ENCODE assay signal across 1 cellular context in the genomic region with DNA sequence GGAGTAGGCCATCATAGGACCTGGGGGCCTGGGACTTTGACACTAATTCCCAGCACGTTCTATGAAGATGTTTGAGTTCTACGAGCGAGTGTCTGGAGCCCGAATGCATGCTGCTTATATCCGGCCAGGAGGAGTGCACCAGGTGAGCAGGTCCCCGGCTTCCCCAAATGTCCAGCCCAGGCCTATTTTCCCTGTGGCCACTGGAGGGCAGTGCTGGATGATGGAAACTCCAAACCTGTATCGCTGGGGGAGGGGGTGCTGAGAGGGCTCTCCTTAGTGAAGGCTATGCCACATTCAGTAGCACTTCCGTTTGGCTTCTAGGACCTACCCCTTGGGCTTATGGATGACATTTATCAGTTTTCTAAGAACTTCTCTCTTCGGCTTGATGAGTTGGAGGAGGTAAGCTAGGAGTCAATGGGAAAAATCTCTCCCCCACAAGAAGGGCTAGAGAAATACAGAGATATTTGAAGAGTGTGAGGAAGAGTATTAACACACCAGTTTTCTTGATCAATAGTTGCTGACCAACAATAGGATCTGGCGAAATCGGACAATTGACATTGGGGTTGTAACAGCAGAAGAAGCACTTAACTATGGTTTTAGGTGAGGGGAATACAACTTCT.
TF ChIP-seq lines count a peak whose summit lies in the region.

No MANE protein-coding gene starts in this region.

TF ChIP-seq in K562, 482 proteins besides CTCF, POLR2A, EP300 and RAD21 (continued from another document and continues in another):
- TF ChIP-seq, protein P1, sequence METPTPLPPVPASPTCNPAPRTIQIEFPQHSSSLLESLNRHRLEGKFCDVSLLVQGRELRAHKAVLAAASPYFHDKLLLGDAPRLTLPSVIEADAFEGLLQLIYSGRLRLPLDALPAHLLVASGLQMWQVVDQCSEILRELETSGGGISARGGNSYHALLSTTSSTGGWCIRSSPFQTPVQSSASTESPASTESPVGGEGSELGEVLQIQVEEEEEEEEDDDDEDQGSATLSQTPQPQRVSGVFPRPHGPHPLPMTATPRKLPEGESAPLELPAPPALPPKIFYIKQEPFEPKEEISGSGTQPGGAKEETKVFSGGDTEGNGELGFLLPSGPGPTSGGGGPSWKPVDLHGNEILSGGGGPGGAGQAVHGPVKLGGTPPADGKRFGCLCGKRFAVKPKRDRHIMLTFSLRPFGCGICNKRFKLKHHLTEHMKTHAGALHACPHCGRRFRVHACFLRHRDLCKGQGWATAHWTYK (CRISPR knock-in tag; IDR thresholded peaks at IDR 0.05) = 0 out of 2 replicates have a peak, but pooled peaks have one; percentile 24
- no peak for TF ChIP-seq ZNF140 (CRISPR knock-in tag; IDR thresholded peaks at IDR 0.05)
- no peak for TF ChIP-seq SAFB (IDR thresholded peaks at IDR 0.05; ENCODE audit: borderline replicate concordance, low read depth, low read length)
- TF ChIP-seq, protein P2, sequence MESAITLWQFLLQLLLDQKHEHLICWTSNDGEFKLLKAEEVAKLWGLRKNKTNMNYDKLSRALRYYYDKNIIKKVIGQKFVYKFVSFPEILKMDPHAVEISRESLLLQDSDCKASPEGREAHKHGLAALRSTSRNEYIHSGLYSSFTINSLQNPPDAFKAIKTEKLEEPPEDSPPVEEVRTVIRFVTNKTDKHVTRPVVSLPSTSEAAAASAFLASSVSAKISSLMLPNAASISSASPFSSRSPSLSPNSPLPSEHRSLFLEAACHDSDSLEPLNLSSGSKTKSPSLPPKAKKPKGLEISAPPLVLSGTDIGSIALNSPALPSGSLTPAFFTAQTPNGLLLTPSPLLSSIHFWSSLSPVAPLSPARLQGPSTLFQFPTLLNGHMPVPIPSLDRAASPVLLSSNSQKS (CRISPR knock-in tag; IDR thresholded peaks at IDR 0.05) = no peak
- TF ChIP-seq BHLHE40 (IDR thresholded peaks at IDR 0.05; ENCODE audit: low read length) = peak; percentile 9; the same call in 1 of the 2 replicates
- TF ChIP-seq STAG1 (CRISPR knock-in tag; IDR thresholded peaks at IDR 0.05; ENCODE audit: borderline replicate concordance) = peak; percentile 77
- TF ChIP-seq KDM1A (IDR thresholded peaks at IDR 0.05) = peak in 1 of 2 experiments; percentile 30; a peak in 1 of 4 replicates
- TF ChIP-seq, protein P3, sequence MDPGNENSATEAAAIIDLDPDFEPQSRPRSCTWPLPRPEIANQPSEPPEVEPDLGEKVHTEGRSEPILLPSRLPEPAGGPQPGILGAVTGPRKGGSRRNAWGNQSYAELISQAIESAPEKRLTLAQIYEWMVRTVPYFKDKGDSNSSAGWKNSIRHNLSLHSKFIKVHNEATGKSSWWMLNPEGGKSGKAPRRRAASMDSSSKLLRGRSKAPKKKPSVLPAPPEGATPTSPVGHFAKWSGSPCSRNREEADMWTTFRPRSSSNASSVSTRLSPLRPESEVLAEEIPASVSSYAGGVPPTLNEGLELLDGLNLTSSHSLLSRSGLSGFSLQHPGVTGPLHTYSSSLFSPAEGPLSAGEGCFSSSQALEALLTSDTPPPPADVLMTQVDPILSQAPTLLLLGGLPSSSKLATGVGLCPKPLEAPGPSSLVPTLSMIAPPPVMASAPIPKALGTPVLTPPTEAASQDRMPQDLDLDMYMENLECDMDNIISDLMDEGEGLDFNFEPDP (CRISPR knock-in tag; IDR thresholded peaks at IDR 0.05) = no peak
- TF ChIP-seq, protein P4, sequence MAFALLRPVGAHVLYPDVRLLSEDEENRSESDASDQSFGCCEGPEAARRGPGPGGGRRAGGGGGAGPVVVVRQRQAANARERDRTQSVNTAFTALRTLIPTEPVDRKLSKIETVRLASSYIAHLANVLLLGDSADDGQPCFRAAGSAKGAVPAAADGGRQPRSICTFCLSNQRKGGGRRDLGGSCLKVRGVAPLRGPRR (CRISPR knock-in tag; IDR thresholded peaks at IDR 0.05) = no peak
- TF ChIP-seq CBX1 (IDR thresholded peaks at IDR 0.05; ENCODE audit: low read depth) = no peak
- TF ChIP-seq THRAP3 (IDR thresholded peaks at IDR 0.05; ENCODE audit: borderline replicate concordance) = no peak
- TF ChIP-seq ILK (tag; IDR thresholded peaks at IDR 0.05; ENCODE audit: borderline replicate concordance, low read depth) = no peak
- peak; percentile 71 for TF ChIP-seq RB1 (IDR thresholded peaks at IDR 0.05; ENCODE audit: low read depth)
- TF ChIP-seq XRCC5 (IDR thresholded peaks at IDR 0.05; ENCODE audit: low read depth, low read length) = peak; percentile 83; the same call in 1 of the 2 replicates
- TF ChIP-seq, protein P5, sequence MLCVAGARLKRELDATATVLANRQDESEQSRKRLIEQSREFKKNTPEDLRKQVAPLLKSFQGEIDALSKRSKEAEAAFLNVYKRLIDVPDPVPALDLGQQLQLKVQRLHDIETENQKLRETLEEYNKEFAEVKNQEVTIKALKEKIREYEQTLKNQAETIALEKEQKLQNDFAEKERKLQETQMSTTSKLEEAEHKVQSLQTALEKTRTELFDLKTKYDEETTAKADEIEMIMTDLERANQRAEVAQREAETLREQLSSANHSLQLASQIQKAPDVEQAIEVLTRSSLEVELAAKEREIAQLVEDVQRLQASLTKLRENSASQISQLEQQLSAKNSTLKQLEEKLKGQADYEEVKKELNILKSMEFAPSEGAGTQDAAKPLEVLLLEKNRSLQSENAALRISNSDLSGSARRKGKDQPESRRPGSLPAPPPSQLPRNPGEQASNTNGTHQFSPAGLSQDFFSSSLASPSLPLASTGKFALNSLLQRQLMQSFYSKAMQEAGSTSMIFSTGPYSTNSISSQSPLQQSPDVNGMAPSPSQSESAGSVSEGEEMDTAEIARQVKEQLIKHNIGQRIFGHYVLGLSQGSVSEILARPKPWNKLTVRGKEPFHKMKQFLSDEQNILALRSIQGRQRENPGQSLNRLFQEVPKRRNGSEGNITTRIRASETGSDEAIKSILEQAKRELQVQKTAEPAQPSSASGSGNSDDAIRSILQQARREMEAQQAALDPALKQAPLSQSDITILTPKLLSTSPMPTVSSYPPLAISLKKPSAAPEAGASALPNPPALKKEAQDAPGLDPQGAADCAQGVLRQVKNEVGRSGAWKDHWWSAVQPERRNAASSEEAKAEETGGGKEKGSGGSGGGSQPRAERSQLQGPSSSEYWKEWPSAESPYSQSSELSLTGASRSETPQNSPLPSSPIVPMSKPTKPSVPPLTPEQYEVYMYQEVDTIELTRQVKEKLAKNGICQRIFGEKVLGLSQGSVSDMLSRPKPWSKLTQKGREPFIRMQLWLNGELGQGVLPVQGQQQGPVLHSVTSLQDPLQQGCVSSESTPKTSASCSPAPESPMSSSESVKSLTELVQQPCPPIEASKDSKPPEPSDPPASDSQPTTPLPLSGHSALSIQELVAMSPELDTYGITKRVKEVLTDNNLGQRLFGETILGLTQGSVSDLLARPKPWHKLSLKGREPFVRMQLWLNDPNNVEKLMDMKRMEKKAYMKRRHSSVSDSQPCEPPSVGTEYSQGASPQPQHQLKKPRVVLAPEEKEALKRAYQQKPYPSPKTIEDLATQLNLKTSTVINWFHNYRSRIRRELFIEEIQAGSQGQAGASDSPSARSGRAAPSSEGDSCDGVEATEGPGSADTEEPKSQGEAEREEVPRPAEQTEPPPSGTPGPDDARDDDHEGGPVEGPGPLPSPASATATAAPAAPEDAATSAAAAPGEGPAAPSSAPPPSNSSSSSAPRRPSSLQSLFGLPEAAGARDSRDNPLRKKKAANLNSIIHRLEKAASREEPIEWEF (CRISPR knock-in tag; IDR thresholded peaks at IDR 0.05) = no peak
- no peak for TF ChIP-seq U2AF2 (optimal IDR thresholded peaks at IDR 0.05; ENCODE audit: low read depth, low read length)
- 0 out of 3 replicates have a peak, but pooled peaks of 1 of the 2 experiments have one; percentile 9 for TF ChIP-seq CBX3 (IDR thresholded peaks at IDR 0.05; ENCODE audit: borderline replicate concordance in 1 of 2, low read length in 2 of 2)
- no peak for TF ChIP-seq MYBL2 (IDR thresholded peaks at IDR 0.05; ENCODE audit: low read depth)
- TF ChIP-seq MYBL2 (CRISPR knock-in tag; IDR thresholded peaks at IDR 0.05; ENCODE audit: borderline replicate concordance) = no peak
- TF ChIP-seq, protein P6, sequence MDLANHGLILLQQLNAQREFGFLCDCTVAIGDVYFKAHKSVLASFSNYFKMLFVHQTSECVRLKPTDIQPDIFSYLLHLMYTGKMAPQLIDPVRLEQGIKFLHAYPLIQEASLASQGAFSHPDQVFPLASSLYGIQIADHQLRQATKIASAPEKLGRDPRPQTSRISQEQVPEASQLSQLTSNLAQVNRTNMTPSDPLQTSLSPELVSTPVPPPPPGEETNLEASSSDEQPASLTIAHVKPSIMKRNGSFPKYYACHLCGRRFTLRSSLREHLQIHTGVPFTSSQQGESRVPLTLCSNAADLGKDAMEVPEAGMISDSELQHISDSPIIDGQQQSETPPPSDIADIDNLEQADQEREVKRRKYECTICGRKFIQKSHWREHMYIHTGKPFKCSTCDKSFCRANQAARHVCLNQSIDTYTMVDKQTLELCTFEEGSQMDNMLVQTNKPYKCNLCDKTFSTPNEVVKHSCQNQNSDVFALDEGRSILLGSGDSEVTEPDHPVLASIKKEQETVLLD (IDR thresholded peaks at IDR 0.05) = no peak
- no peak for TF ChIP-seq LCOR (CRISPR knock-in tag; IDR thresholded peaks at IDR 0.05)
- TF ChIP-seq DIDO1 (tag; IDR thresholded peaks at IDR 0.05; ENCODE audit: low read depth) = no peak
- TF ChIP-seq ZNF445 (CRISPR knock-in tag; IDR thresholded peaks at IDR 0.05; ENCODE audit: low read depth) = no peak
- no peak for TF ChIP-seq TAF1 (IDR thresholded peaks at IDR 0.05; ENCODE audit: control insufficient read depth, extremely low read depth, insufficient read depth, low read length, severe bottlenecking)
- TF ChIP-seq ETV6 (IDR thresholded peaks at IDR 0.05; ENCODE audit: borderline replicate concordance in 1 of 2, low read depth in 2 of 2, low read length in 1 of 2) = no peak
- no peak for TF ChIP-seq ETV6 (CRISPR knock-in tag; IDR thresholded peaks at IDR 0.05; ENCODE audit: borderline replicate concordance)
- no peak for TF ChIP-seq CHD1 (IDR thresholded peaks at IDR 0.05; ENCODE audit: low read length)
- TF ChIP-seq SIRT6 (IDR thresholded peaks at IDR 0.05; ENCODE audit: low read depth, low read length) = no peak
- no peak for TF ChIP-seq NFE2 (IDR thresholded peaks at IDR 0.05; ENCODE audit: low read depth)
- TF ChIP-seq TAF7 (tag; IDR thresholded peaks at IDR 0.05) = no peak
- no peak for TF ChIP-seq ZSCAN32 (CRISPR knock-in tag; IDR thresholded peaks at IDR 0.05)
- TF ChIP-seq HIVEP1 (CRISPR knock-in tag; IDR thresholded peaks at IDR 0.05) = no peak
- no peak for TF ChIP-seq KLF10 (CRISPR knock-in tag; IDR thresholded peaks at IDR 0.05)
- TF ChIP-seq ESRRA (IDR thresholded peaks at IDR 0.05; ENCODE audit: borderline replicate concordance, low read depth) = no peak
- TF ChIP-seq, protein P7, sequence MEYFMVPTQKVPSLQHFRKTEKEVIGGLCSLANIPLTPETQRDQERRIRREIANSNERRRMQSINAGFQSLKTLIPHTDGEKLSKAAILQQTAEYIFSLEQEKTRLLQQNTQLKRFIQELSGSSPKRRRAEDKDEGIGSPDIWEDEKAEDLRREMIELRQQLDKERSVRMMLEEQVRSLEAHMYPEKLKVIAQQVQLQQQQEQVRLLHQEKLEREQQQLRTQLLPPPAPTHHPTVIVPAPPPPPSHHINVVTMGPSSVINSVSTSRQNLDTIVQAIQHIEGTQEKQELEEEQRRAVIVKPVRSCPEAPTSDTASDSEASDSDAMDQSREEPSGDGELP (CRISPR knock-in tag; IDR thresholded peaks at IDR 0.05; ENCODE audit: borderline replicate concordance) = peak; percentile 60; the same call in 1 of the 2 replicates
- TF ChIP-seq ZNF436 (CRISPR knock-in tag; IDR thresholded peaks at IDR 0.05) = no peak
- no peak for TF ChIP-seq HNRNPL (IDR thresholded peaks at IDR 0.05; ENCODE audit: low read depth, low read length)
- no peak for TF ChIP-seq NR2F6 (CRISPR knock-in tag; IDR thresholded peaks at IDR 0.05)
- TF ChIP-seq ZNF134 (CRISPR knock-in tag; conservative IDR thresholded peaks at IDR 0.05) = no peak
- TF ChIP-seq U2AF1 (optimal IDR thresholded peaks at IDR 0.05; ENCODE audit: low read depth, low read length) = no peak
- TF ChIP-seq YBX1 (IDR thresholded peaks at IDR 0.05) = no peak
- no peak for TF ChIP-seq SP2 (IDR thresholded peaks at IDR 0.05; ENCODE audit: extremely low read depth, low read depth, low read length, poor library complexity, severe bottlenecking)
- no peak for TF ChIP-seq ARID1B (IDR thresholded peaks at IDR 0.05)
- TF ChIP-seq SIX5 (IDR thresholded peaks at IDR 0.05; ENCODE audit: borderline replicate concordance in 1 of 2, insufficient read depth in 1 of 2, low read depth in 1 of 2, low read length in 2 of 2) = no peak
- no peak for TF ChIP-seq SRSF3 (IDR thresholded peaks at IDR 0.05; ENCODE audit: insufficient read depth, low read length)
- peak; percentile 42 for TF ChIP-seq NEUROD1 (IDR thresholded peaks at IDR 0.05; ENCODE audit: borderline replicate concordance, low read depth, low read length, partially characterized antibody)
- TF ChIP-seq DACH1 (IDR thresholded peaks at IDR 0.05; ENCODE audit: partially characterized antibody) = no peak
- TF ChIP-seq NBN (IDR thresholded peaks at IDR 0.05; ENCODE audit: low read depth) = no peak
- TF ChIP-seq, protein P8, sequence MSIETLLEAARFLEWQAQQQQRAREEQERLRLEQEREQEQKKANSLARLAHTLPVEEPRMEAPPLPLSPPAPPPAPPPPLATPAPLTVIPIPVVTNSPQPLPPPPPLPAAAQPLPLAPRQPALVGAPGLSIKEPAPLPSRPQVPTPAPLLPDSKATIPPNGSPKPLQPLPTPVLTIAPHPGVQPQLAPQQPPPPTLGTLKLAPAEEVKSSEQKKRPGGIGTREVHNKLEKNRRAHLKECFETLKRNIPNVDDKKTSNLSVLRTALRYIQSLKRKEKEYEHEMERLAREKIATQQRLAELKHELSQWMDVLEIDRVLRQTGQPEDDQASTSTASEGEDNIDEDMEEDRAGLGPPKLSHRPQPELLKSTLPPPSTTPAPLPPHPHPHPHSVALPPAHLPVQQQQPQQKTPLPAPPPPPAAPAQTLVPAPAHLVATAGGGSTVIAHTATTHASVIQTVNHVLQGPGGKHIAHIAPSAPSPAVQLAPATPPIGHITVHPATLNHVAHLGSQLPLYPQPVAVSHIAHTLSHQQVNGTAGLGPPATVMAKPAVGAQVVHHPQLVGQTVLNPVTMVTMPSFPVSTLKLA (conservative IDR thresholded peaks at IDR 0.05) = no peak
- TF ChIP-seq ATF7 (IDR thresholded peaks at IDR 0.05) = peak; percentile 44; the same call in 1 of the 2 replicates
- TF ChIP-seq L3MBTL2 (IDR thresholded peaks at IDR 0.05) = no peak
